23 cellular contexts compared by ENCODE assay signal in genomic region chr4:154822775-154823174, GRCh38. TPM values are rescaled to one million over a fixed set of nuclear protein-coding genes. Genes with fewer than 3 reads are reported as not detected.
DNase-seq lines count a peak whose midpoint lies in the region; ATAC-seq, FAIRE-seq and TF ChIP-seq lines count a peak whose summit lies in the region.
"Had no signal": no experiment of that assay in that cellular context is flagged by ENCODE, and none has a peak within 500 bp of the region (broad histone marks: within the 10 kb centered on the region; RNA-seq: fewer than 3 reads in every experiment).

No MANE protein-coding gene starts in this region.

- H3K27ac ChIP-seq in HCT116 (ENCODE audit: low read depth, low read length) (no peak overlapping the region), astrocyte (ENCODE audit: low read depth, low read length) (no peak overlapping the region)
- H3K27ac ChIP-seq: dorsolateral prefrontal cortex, lower lobe of right lung, stomach had no signal

- H3K79me2 ChIP-seq in HCT116 (ENCODE audit: insufficient read depth, low read length) (no peaks in the 10 kb centered on the region), astrocyte (ENCODE audit: insufficient read depth, low read length) (no peaks in the 10 kb centered on the region)

- no peak overlapping the region for H3K4me3 Mint-ChIP-seq in astrocyte (ENCODE audit: unreplicated experiment)
- no peak overlapping the region for H3K4me3 Mint-ChIP-seq in activated T-helper 17 cell treated with anti-CD3 and anti-CD28 coated beads, Interleukin-2, amount 50 U/mL, for 72 hours
- H3K4me3 Mint-ChIP-seq: naive B cell had no signal

- H2AFZ ChIP-seq in HCT116 (ENCODE audit: low read depth, low read length, poor library complexity, severe bottlenecking) = peak overlapping the region; percentile 49
- no peak overlapping the region for H2AFZ ChIP-seq in astrocyte (ENCODE audit: low read depth, low read length)

- no peaks in the 10 kb centered on the region for H3K36me3 ChIP-seq in HCT116 (ENCODE audit: control insufficient read depth in 1 of 2, insufficient read depth in 2 of 2, low read length in 2 of 2)
- H3K36me3 ChIP-seq in astrocyte (ENCODE audit: insufficient read depth, low read length) = no peaks in the 10 kb centered on the region
- H3K36me3 ChIP-seq: lower lobe of right lung, stomach had no signal

- CTCF ChIA-PET in AG04449 (lab: Yijun Ruan, JAX) (interaction anchor here (1.4 kb wide), 1 partner anchor 15 kb away, joined by 3 read pairs; no protein-coding TSS in a partner anchor), HCT116 (lab: Charles Lee) (interaction anchor here (1.5 kb wide), 1 partner anchor 16 kb away, joined by 3 read pairs; no protein-coding TSS in a partner anchor)

- H3K4me1 ChIP-seq in HCT116 (ENCODE audit: control insufficient read depth in 1 of 2, insufficient read depth in 2 of 2, low read length in 2 of 2) (no peaks in the 10 kb centered on the region), astrocyte (ENCODE audit: insufficient read depth, low read length) (no peaks in the 10 kb centered on the region)
- H3K4me1 ChIP-seq: lower lobe of right lung, stomach had no signal

- RAD21 ChIA-PET in HCT116 (lab: Charles Lee; ENCODE audit: low non-redundant PET in 1 of 2, low total read pairs in 2 of 2, uncharacterized antibody in 2 of 2, unreplicated experiment in 2 of 2) = no interaction called here

- H3K4me3 ChIP-seq in AG04449 (ENCODE audit: low read depth, low read length) (no peak overlapping the region), HCT116 (replicated peaks in 1 of 2; ENCODE audit: low read depth in 1 of 2, low read length in 2 of 2) (no peak overlapping the region), astrocyte (ENCODE audit: insufficient read depth, low read depth, low read length) (no peak overlapping the region)
- H3K4me3 ChIP-seq: dorsolateral prefrontal cortex, lower lobe of right lung, stomach had no signal

- no TSS peak for BruUV-seq in HCT116 (replicated peaks; lab: Mats Ljungman, UMichigan)

- peaks cover 6% of the 10 kb centered on the region for H3K4me1 Mint-ChIP-seq in astrocyte (ENCODE audit: low read depth, unreplicated experiment)
- H3K4me1 Mint-ChIP-seq in activated T-helper 17 cell treated with anti-CD3 and anti-CD28 coated beads, Interleukin-2, amount 50 U/mL, for 72 hours = no peaks in the 10 kb centered on the region
- H3K4me1 Mint-ChIP-seq: naive B cell had no signal

- H3K36me3 Mint-ChIP-seq in astrocyte (ENCODE audit: low read depth, unreplicated experiment) = no peaks in the 10 kb centered on the region
- no peaks in the 10 kb centered on the region for H3K36me3 Mint-ChIP-seq in activated T-helper 17 cell treated with anti-CD3 and anti-CD28 coated beads, Interleukin-2, amount 50 U/mL, for 72 hours (ENCODE audit: low read depth)
- H3K36me3 Mint-ChIP-seq: naive B cell had no signal

- FAIRE-seq in astrocyte (lab: Jason Lieb, UNC) = peak; percentile 93

- H3K9ac ChIP-seq in HCT116 (ENCODE audit: low read length) (no peak overlapping the region), astrocyte (ENCODE audit: low read length) (no peak overlapping the region)

- intact Hi-C loops in HCT116 (cut with micrococcal nuclease) = no loop called here

- H3K27ac Mint-ChIP-seq in astrocyte (ENCODE audit: unreplicated experiment) = no peak overlapping the region
- H3K27ac Mint-ChIP-seq in activated T-helper 17 cell treated with anti-CD3 and anti-CD28 coated beads, Interleukin-2, amount 50 U/mL, for 72 hours = no peak overlapping the region
- H3K27ac Mint-ChIP-seq: naive B cell, progenitor cell of endocrine pancreas had no signal

- no peaks in the 10 kb centered on the region for H4K20me1 ChIP-seq in HCT116 (ENCODE audit: insufficient read depth)
- H4K20me1 ChIP-seq in astrocyte (ENCODE audit: insufficient read depth, low read length) = no peaks in the 10 kb centered on the region

- H3K9me3 ChIP-seq in HCT116 (ENCODE audit: control insufficient read depth in 1 of 2, insufficient read depth in 1 of 2, low read depth in 1 of 2, low read length in 2 of 2) (no peaks in the 10 kb centered on the region), astrocyte (ENCODE audit: insufficient read depth, low read depth, low read length) (no peaks in the 10 kb centered on the region)
- H3K9me3 ChIP-seq: lower lobe of right lung, stomach had no signal

- TF ChIP-seq POLR2A in HCT116 (IDR thresholded peaks at IDR 0.05; ENCODE audit: borderline replicate concordance, extremely low read depth, insufficient read depth, insufficient read length) = no peak

- no peak overlapping the region for H3K4me2 ChIP-seq in HCT116 (ENCODE audit: low read length)
- no peak overlapping the region for H3K4me2 ChIP-seq in astrocyte (ENCODE audit: low read length)

- ATAC-seq in HCT116 (no peak), HG02642 (IDR thresholded peaks at IDR 0.05; ENCODE audit: poor library complexity, unreplicated experiment) (no peak)
- ATAC-seq in activated T-helper 17 cell treated with anti-CD3 and anti-CD28 coated beads, Interleukin-2, amount 50 U/mL, for 72 hours (replicated peaks) = no peak
- ATAC-seq: lower lobe of right lung had no signal

- no peaks in the 10 kb centered on the region for H3K9me2 ChIP-seq in HCT116 (ENCODE audit: insufficient read depth)

- no peak for TF ChIP-seq RAD21 in HCT116 (IDR thresholded peaks at IDR 0.05; ENCODE audit: low read depth)

- H3K27me3 ChIP-seq in HCT116 (ENCODE audit: insufficient read depth, low read length) = no peaks in the 10 kb centered on the region
- H3K27me3 ChIP-seq in astrocyte (ENCODE audit: insufficient read depth, low read length) = no peaks in the 10 kb centered on the region
- H3K27me3 ChIP-seq: stomach had no signal

- no peak for TF ChIP-seq CTCF in AG04449 (IDR thresholded peaks at IDR 0.05; ENCODE audit: insufficient read depth, low read length, missing control alignments)
- TF ChIP-seq CTCF in HCT116 (IDR thresholded peaks at IDR 0.05 in 2 of 3, conservative IDR thresholded peaks at IDR 0.05 in 1 of 3; ENCODE audit: borderline replicate concordance in 1 of 3, insufficient read depth in 1 of 3, low read depth in 2 of 3, low read length in 2 of 3) = no peak
- TF ChIP-seq CTCF in astrocyte (IDR thresholded peaks at IDR 0.05; ENCODE audit: insufficient read depth, low read depth, low read length) = no peak

- H3K9me3 Mint-ChIP-seq in astrocyte (ENCODE audit: unreplicated experiment) = no peaks in the 10 kb centered on the region
- H3K9me3 Mint-ChIP-seq in activated T-helper 17 cell treated with anti-CD3 and anti-CD28 coated beads, Interleukin-2, amount 50 U/mL, for 72 hours = no peaks in the 10 kb centered on the region
- H3K9me3 Mint-ChIP-seq: naive B cell had no signal

- DNase-seq in AG04449 (ENCODE audit: low read depth, low spot score) (peak; percentile 29), HCT116 (ENCODE audit: low read depth, low spot score) (no peak), astrocyte (ENCODE audit: low read depth) (peak; percentile 61), fibroblast of the conjunctiva (ENCODE audit: low read depth) (peak; percentile 69), activated gamma-delta T cell (lab: John Stamatoyannopoulos, UW) (no peak)
- DNase-seq in stimulated activated CD4-positive, alpha-beta T cell treated with anti-CD3 and anti-CD28 coated beads, Interleukin-4, amount 100 ng/mL, for 1 hour = no peak
- DNase-seq: activated CD4-positive, alpha-beta T cell treated with anti-CD3 and anti-CD28 coated beads, Interleukin-2, amount 50 U/mL, for 4 hours; activated T-cell treated with anti-CD3 and anti-CD28 coated beads, Interleukin-2, amount 50 U/mL, for 48 hours; AML-193; dorsolateral prefrontal cortex; lower lobe of right lung; MM.1S; naive B cell; NCI-H1930; NCI-H524; stimulated activated CD4-positive, alpha-beta T cell treated with anti-CD3 and anti-CD28 coated beads, Interleukin-15, amount 100 ng/mL, for 24 hours; stomach had no signal

- POLR2A ChIA-PET in AG04449 (lab: Yijun Ruan, JAX) = no interaction called here
- POLR2A ChIA-PET in HCT116 (lab: Charles Lee) = no interaction called here

- H3K27me3 Mint-ChIP-seq in astrocyte (ENCODE audit: low read depth, unreplicated experiment) = no peaks in the 10 kb centered on the region
- peaks cover 5% of the 10 kb centered on the region for H3K27me3 Mint-ChIP-seq in activated T-helper 17 cell treated with anti-CD3 and anti-CD28 coated beads, Interleukin-2, amount 50 U/mL, for 72 hours

TF ChIP-seq in HCT116, 20 proteins besides CTCF, POLR2A, EP300 and RAD21 (continues in another document):
- TF ChIP-seq EGR1 (IDR thresholded peaks at IDR 0.05; ENCODE audit: low read depth) = no peak
- TF ChIP-seq ATF3 (IDR thresholded peaks at IDR 0.05) = no peak
- TF ChIP-seq SP1 (IDR thresholded peaks at IDR 0.05; ENCODE audit: low read depth) = no peak
- no peak for TF ChIP-seq POLR2AphosphoS5 (IDR thresholded peaks at IDR 0.05; ENCODE audit: low read depth, low read length)
- TF ChIP-seq, protein P1, sequence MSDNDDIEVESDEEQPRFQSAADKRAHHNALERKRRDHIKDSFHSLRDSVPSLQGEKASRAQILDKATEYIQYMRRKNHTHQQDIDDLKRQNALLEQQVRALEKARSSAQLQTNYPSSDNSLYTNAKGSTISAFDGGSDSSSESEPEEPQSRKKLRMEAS (IDR thresholded peaks at IDR 0.05) = no peak
- no peak for TF ChIP-seq CBX3 (IDR thresholded peaks at IDR 0.05; ENCODE audit: low read depth)
- TF ChIP-seq SRF (IDR thresholded peaks at IDR 0.05; ENCODE audit: low read depth) = no peak
- TF ChIP-seq CEBPB (IDR thresholded peaks at IDR 0.05; ENCODE audit: low read depth) = no peak

RNA-seq across cellular contexts. Expression of gene RBM46, which starts 41.7 kb away (rescaled TPM):
- total RNA-seq in HCT116 (2021; ENCODE audit: unreplicated experiment) (0.39 TPM), astrocyte (not detected in 2 replicates)
- 0.06 and 0.13 TPM in 2 replicates for polyA plus RNA-seq in HCT116 (2012)
- not detected for total RNA-seq in activated T-helper 17 cell treated with anti-CD3 and anti-CD28 coated beads, Interleukin-2, amount 50 U/mL, for 72 hours
- total RNA-seq: frontal cortex, lower lobe of right lung, OCI-LY7, stomach, urinary bladder had no signal
- polyA plus RNA-seq: stomach, urinary bladder had no signal

Comparison
In these comparisons a context has a peak if more than half of its experiments do, and no peak if none do; other contexts are left out.
1. DNase-seq: peak in AG04449 (single experiment), astrocyte (single experiment) and fibroblast of the conjunctiva (single experiment); none in HCT116 (single experiment), activated gamma-delta T cell (single experiment) and stimulated activated CD4-positive, alpha-beta T cell treated with anti-CD3 and anti-CD28 coated beads, Interleukin-4, amount 100 ng/mL, for 1 hour (single experiment).